In the genomic region with DNA sequence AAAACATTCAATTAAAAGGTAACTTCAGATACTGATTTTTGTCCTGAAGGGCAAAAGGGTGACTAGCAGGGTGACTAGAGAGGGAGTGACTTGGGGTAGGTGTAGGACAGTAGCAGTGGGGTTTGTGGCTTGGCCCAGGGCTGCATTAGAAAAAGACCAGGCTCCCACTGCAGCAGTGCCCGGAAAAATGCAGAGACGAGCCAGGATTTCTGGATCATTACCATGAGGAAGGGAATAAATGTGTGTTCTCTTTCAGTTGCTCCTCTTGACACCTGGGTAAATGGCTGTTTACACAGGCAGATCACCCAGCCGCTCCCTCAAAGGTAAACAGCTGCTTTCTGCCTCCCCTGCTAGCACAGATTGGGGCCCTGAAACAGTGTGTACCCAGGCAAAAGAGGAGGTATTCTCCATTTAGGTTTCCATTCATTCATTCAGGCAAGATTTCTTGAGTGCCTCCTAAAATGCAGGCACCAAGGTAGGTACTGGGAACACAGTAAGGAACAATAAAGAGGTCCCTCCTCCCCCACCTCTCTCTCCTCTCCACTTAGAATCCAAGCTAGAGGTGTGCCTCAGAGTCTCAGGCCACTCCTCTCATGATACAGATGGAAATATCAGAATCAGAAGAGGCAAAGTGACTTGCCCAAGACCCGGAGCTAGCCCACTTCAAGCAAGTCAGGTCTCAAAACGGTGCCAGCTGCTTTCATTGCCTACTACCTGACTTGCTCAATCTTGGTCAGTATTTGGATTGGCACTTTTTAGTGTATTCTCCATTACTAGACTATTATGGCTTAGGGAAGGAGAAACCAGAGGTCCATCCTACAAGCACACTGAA, we compare ENCODE assay signal across 1 cellular context.
TF ChIP-seq lines count a peak whose summit lies in the region.

No MANE protein-coding gene starts in this region.

TF ChIP-seq in HepG2, 621 proteins besides CTCF, POLR2A, EP300 and RAD21 (continued from another document and continues in another):
- TF ChIP-seq, protein P1, sequence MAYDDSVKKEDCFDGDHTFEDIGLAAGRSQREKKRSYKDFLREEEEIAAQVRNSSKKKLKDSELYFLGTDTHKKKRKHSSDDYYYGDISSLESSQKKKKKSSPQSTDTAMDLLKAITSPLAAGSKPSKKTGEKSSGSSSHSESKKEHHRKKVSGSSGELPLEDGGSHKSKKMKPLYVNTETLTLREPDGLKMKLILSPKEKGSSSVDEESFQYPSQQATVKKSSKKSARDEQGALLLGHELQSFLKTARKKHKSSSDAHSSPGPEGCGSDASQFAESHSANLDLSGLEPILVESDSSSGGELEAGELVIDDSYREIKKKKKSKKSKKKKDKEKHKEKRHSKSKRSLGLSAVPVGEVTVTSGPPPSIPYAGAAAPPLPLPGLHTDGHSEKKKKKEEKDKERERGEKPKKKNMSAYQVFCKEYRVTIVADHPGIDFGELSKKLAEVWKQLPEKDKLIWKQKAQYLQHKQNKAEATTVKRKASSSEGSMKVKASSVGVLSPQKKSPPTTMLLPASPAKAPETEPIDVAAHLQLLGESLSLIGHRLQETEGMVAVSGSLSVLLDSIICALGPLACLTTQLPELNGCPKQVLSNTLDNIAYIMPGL (CRISPR knock-in tag; IDR thresholded peaks at IDR 0.05; ENCODE audit: borderline replicate concordance in 1 of 2, low read depth in 1 of 2) = peak in 1 of 2 experiments; percentile 51; a peak in 2 of 4 replicates
- no peak for TF ChIP-seq SOX13 (IDR thresholded peaks at IDR 0.05)
- peak in 1 of 2 experiments; percentile 82; a peak in 2 of 4 replicates for TF ChIP-seq SOX13 (CRISPR knock-in tag; conservative IDR thresholded peaks at IDR 0.05 in 1 of 2, IDR thresholded peaks at IDR 0.05 in 1 of 2)
- TF ChIP-seq, protein P2, sequence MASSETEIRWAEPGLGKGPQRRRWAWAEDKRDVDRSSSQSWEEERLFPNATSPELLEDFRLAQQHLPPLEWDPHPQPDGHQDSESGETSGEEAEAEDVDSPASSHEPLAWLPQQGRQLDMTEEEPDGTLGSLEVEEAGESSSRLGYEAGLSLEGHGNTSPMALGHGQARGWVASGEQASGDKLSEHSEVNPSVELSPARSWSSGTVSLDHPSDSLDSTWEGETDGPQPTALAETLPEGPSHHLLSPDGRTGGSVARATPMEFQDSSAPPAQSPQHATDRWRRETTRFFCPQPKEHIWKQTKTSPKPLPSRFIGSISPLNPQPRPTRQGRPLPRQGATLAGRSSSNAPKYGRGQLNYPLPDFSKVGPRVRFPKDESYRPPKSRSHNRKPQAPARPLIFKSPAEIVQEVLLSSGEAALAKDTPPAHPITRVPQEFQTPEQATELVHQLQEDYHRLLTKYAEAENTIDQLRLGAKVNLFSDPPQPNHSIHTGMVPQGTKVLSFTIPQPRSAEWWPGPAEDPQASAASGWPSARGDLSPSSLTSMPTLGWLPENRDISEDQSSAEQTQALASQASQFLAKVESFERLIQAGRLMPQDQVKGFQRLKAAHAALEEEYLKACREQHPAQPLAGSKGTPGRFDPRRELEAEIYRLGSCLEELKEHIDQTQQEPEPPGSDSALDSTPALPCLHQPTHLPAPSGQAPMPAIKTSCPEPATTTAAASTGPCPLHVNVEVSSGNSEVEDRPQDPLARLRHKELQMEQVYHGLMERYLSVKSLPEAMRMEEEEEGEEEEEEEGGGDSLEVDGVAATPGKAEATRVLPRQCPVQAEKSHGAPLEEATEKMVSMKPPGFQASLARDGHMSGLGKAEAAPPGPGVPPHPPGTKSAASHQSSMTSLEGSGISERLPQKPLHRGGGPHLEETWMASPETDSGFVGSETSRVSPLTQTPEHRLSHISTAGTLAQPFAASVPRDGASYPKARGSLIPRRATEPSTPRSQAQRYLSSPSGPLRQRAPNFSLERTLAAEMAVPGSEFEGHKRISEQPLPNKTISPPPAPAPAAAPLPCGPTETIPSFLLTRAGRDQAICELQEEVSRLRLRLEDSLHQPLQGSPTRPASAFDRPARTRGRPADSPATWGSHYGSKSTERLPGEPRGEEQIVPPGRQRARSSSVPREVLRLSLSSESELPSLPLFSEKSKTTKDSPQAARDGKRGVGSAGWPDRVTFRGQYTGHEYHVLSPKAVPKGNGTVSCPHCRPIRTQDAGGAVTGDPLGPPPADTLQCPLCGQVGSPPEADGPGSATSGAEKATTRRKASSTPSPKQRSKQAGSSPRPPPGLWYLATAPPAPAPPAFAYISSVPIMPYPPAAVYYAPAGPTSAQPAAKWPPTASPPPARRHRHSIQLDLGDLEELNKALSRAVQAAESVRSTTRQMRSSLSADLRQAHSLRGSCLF (CRISPR knock-in tag; IDR thresholded peaks at IDR 0.05; ENCODE audit: borderline replicate concordance) = no peak
- TF ChIP-seq ZNF33B (CRISPR knock-in tag; IDR thresholded peaks at IDR 0.05) = no peak; the same call in 1 of the 2 replicates
- TF ChIP-seq RARA (CRISPR knock-in tag; IDR thresholded peaks at IDR 0.05) = peak; percentile 80
- TF ChIP-seq, protein P3, sequence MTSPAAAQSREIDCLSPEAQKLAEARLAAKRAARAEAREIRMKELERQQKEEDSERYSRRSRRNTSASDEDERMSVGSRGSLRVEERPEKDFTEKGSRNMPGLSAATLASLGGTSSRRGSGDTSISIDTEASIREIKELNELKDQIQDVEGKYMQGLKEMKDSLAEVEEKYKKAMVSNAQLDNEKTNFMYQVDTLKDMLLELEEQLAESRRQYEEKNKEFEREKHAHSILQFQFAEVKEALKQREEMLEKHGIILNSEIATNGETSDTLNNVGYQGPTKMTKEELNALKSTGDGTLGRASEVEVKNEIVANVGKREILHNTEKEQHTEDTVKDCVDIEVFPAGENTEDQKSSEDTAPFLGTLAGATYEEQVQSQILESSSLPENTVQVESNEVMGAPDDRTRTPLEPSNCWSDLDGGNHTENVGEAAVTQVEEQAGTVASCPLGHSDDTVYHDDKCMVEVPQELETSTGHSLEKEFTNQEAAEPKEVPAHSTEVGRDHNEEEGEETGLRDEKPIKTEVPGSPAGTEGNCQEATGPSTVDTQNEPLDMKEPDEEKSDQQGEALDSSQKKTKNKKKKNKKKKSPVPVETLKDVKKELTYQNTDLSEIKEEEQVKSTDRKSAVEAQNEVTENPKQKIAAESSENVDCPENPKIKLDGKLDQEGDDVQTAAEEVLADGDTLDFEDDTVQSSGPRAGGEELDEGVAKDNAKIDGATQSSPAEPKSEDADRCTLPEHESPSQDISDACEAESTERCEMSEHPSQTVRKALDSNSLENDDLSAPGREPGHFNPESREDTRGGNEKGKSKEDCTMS (CRISPR knock-in tag; conservative IDR thresholded peaks at IDR 0.05) = 0 out of 2 replicates have a peak, but pooled peaks have one; percentile 78
- peak; percentile 57; the same call in 1 of the 2 replicates for TF ChIP-seq ZMYM3 (CRISPR knock-in tag; IDR thresholded peaks at IDR 0.05)
- TF ChIP-seq KDM4B (CRISPR knock-in tag; IDR thresholded peaks at IDR 0.05) = no peak
- TF ChIP-seq MIER3 (CRISPR knock-in tag; IDR thresholded peaks at IDR 0.05; ENCODE audit: borderline replicate concordance) = peak; percentile 51; the same call in 1 of the 2 replicates
- no peak for TF ChIP-seq CC2D1A (CRISPR knock-in tag; IDR thresholded peaks at IDR 0.05)
- TF ChIP-seq HOXA3 (CRISPR knock-in tag; IDR thresholded peaks at IDR 0.05) = peak; percentile 65; the same call in 1 of the 2 replicates
- TF ChIP-seq HHEX (CRISPR knock-in tag; IDR thresholded peaks at IDR 0.05) = peak; percentile 56; the same call in 1 of the 2 replicates
- TF ChIP-seq ZNF577 (CRISPR knock-in tag; IDR thresholded peaks at IDR 0.05; ENCODE audit: borderline replicate concordance, low read depth) = 0 out of 2 replicates have a peak, but pooled peaks have one; percentile 44
- TF ChIP-seq HCFC1 (IDR thresholded peaks at IDR 0.05; ENCODE audit: low read depth, low read length) = no peak
- TF ChIP-seq, protein P4, sequence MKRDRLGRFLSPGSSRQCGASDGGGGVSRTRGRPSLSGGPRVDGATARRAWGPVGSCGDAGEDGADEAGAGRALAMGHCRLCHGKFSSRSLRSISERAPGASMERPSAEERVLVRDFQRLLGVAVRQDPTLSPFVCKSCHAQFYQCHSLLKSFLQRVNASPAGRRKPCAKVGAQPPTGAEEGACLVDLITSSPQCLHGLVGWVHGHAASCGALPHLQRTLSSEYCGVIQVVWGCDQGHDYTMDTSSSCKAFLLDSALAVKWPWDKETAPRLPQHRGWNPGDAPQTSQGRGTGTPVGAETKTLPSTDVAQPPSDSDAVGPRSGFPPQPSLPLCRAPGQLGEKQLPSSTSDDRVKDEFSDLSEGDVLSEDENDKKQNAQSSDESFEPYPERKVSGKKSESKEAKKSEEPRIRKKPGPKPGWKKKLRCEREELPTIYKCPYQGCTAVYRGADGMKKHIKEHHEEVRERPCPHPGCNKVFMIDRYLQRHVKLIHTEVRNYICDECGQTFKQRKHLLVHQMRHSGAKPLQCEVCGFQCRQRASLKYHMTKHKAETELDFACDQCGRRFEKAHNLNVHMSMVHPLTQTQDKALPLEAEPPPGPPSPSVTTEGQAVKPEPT (CRISPR knock-in tag; IDR thresholded peaks at IDR 0.05; ENCODE audit: low read depth) = peak; percentile 45; the same call in 1 of the 2 replicates
- TF ChIP-seq CEBPG (CRISPR knock-in tag; IDR thresholded peaks at IDR 0.05) = 0 out of 2 replicates have a peak, but pooled peaks have one; percentile 31
- TF ChIP-seq RBFOX2 (IDR thresholded peaks at IDR 0.05; ENCODE audit: low read depth, low read length) = no peak
- TF ChIP-seq ZNF292 (CRISPR knock-in tag; IDR thresholded peaks at IDR 0.05; ENCODE audit: borderline replicate concordance, low read depth) = peak; percentile 90
- peak; percentile 60 for TF ChIP-seq POGZ (CRISPR knock-in tag; IDR thresholded peaks at IDR 0.05)
- TF ChIP-seq IKZF4 (CRISPR knock-in tag; IDR thresholded peaks at IDR 0.05; ENCODE audit: borderline replicate concordance, low read depth, not compliant biosample characterization) = peak; percentile 62
- no peak for TF ChIP-seq LCORL (IDR thresholded peaks at IDR 0.05)
- peak; percentile 59; the same call in 1 of the 2 replicates for TF ChIP-seq LCORL (CRISPR knock-in tag; IDR thresholded peaks at IDR 0.05)
- TF ChIP-seq, protein P5, sequence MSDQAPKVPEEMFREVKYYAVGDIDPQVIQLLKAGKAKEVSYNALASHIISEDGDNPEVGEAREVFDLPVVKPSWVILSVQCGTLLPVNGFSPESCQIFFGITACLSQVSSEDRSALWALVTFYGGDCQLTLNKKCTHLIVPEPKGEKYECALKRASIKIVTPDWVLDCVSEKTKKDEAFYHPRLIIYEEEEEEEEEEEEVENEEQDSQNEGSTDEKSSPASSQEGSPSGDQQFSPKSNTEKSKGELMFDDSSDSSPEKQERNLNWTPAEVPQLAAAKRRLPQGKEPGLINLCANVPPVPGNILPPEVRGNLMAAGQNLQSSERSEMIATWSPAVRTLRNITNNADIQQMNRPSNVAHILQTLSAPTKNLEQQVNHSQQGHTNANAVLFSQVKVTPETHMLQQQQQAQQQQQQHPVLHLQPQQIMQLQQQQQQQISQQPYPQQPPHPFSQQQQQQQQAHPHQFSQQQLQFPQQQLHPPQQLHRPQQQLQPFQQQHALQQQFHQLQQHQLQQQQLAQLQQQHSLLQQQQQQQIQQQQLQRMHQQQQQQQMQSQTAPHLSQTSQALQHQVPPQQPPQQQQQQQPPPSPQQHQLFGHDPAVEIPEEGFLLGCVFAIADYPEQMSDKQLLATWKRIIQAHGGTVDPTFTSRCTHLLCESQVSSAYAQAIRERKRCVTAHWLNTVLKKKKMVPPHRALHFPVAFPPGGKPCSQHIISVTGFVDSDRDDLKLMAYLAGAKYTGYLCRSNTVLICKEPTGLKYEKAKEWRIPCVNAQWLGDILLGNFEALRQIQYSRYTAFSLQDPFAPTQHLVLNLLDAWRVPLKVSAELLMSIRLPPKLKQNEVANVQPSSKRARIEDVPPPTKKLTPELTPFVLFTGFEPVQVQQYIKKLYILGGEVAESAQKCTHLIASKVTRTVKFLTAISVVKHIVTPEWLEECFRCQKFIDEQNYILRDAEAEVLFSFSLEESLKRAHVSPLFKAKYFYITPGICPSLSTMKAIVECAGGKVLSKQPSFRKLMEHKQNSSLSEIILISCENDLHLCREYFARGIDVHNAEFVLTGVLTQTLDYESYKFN (CRISPR knock-in tag; conservative IDR thresholded peaks at IDR 0.05) = peak; percentile 89
- no peak for TF ChIP-seq FIP1L1 (IDR thresholded peaks at IDR 0.05; ENCODE audit: borderline replicate concordance, insufficient read depth, low read depth, low read length)
- TF ChIP-seq, protein P6, sequence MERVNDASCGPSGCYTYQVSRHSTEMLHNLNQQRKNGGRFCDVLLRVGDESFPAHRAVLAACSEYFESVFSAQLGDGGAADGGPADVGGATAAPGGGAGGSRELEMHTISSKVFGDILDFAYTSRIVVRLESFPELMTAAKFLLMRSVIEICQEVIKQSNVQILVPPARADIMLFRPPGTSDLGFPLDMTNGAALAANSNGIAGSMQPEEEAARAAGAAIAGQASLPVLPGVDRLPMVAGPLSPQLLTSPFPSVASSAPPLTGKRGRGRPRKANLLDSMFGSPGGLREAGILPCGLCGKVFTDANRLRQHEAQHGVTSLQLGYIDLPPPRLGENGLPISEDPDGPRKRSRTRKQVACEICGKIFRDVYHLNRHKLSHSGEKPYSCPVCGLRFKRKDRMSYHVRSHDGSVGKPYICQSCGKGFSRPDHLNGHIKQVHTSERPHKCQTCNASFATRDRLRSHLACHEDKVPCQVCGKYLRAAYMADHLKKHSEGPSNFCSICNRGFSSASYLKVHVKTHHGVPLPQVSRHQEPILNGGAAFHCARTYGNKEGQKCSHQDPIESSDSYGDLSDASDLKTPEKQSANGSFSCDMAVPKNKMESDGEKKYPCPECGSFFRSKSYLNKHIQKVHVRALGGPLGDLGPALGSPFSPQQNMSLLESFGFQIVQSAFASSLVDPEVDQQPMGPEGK (CRISPR knock-in tag; IDR thresholded peaks at IDR 0.05) = peak; percentile 75
- TF ChIP-seq, protein P7, sequence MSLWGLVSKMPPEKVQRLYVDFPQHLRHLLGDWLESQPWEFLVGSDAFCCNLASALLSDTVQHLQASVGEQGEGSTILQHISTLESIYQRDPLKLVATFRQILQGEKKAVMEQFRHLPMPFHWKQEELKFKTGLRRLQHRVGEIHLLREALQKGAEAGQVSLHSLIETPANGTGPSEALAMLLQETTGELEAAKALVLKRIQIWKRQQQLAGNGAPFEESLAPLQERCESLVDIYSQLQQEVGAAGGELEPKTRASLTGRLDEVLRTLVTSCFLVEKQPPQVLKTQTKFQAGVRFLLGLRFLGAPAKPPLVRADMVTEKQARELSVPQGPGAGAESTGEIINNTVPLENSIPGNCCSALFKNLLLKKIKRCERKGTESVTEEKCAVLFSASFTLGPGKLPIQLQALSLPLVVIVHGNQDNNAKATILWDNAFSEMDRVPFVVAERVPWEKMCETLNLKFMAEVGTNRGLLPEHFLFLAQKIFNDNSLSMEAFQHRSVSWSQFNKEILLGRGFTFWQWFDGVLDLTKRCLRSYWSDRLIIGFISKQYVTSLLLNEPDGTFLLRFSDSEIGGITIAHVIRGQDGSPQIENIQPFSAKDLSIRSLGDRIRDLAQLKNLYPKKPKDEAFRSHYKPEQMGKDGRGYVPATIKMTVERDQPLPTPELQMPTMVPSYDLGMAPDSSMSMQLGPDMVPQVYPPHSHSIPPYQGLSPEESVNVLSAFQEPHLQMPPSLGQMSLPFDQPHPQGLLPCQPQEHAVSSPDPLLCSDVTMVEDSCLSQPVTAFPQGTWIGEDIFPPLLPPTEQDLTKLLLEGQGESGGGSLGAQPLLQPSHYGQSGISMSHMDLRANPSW (CRISPR knock-in tag; IDR thresholded peaks at IDR 0.05; ENCODE audit: borderline replicate concordance) = no peak
- TF ChIP-seq, protein P8, sequence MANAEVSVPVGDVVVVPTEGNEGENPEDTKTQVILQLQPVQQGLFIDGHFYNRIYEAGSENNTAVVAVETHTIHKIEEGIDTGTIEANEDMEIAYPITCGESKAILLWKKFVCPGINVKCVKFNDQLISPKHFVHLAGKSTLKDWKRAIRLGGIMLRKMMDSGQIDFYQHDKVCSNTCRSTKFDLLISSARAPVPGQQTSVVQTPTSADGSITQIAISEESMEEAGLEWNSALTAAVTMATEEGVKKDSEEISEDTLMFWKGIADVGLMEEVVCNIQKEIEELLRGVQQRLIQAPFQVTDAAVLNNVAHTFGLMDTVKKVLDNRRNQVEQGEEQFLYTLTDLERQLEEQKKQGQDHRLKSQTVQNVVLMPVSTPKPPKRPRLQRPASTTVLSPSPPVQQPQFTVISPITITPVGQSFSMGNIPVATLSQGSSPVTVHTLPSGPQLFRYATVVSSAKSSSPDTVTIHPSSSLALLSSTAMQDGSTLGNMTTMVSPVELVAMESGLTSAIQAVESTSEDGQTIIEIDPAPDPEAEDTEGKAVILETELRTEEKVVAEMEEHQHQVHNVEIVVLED (CRISPR knock-in tag; IDR thresholded peaks at IDR 0.05; ENCODE audit: borderline replicate concordance) = 0 out of 2 replicates have a peak, but pooled peaks have one; percentile 18
